In genomic region chr14:102081231-102082080, GRCh38 we compare ENCODE assay signal across 12 cellular contexts. TPM values are rescaled to one million over a fixed set of nuclear protein-coding genes. Genes with fewer than 3 reads are reported as not detected.
DNase-seq lines count a peak whose midpoint lies in the region; ATAC-seq lines count a peak whose summit lies in the region.
"Had no signal": no experiment of that assay in that cellular context is flagged by ENCODE, and none has a peak within 500 bp of the region (broad histone marks: within the 10 kb centered on the region; RNA-seq: fewer than 3 reads in every experiment).

No MANE protein-coding gene starts in this region.

- H3K9me3 ChIP-seq in GM23248 (ENCODE audit: low read depth) = no peaks in the 10 kb centered on the region
- no peaks in the 10 kb centered on the region for H3K9me3 ChIP-seq in naive thymus-derived CD4-positive, alpha-beta T cell (ENCODE audit: control insufficient read depth in 2 of 3, low read length in 3 of 3)

- H3K4me1 Mint-ChIP-seq in T-helper 2 cell treated with Interferon-gamma antibody and Interleukin-4, amounts not matched to agents 5 μg/mL and 100 μg/mL, for 36 hours (ENCODE audit: low read depth) = peaks cover 47% of the 10 kb centered on the region
- peaks cover 43% of the 10 kb centered on the region for H3K4me1 Mint-ChIP-seq in activated T-helper 2 cell treated with anti-CD3 and anti-CD28 coated beads, Interferon-gamma antibody, Interleukin-2, Interleukin-4, amounts not matched to agents 10 μg/mL and 5 μg/mL and 100 μg/mL, durations not matched to agents 14 hours and 24 hours and 36 hours (ENCODE audit: low read depth)
- H3K4me1 Mint-ChIP-seq in naive thymus-derived CD4-positive, alpha-beta T cell = peaks cover 43 to 66% (median 56%) of the 10 kb centered on the region in 7 donors

- peak overlapping the region; percentile 88 for H3K4me3 Mint-ChIP-seq in T-helper 2 cell treated with Interferon-gamma antibody and Interleukin-4, amounts not matched to agents 5 μg/mL and 100 μg/mL, for 36 hours
- H3K4me3 Mint-ChIP-seq in activated T-helper 2 cell treated with anti-CD3 and anti-CD28 coated beads, Interferon-gamma antibody, Interleukin-2, Interleukin-4, amounts not matched to agents 10 μg/mL and 5 μg/mL and 100 μg/mL, durations not matched to agents 14 hours and 24 hours and 36 hours (ENCODE audit: low read depth) = no peak overlapping the region
- peak overlapping the region in 3 of 10 donors; percentile 6 to 45 (median 29) for H3K4me3 Mint-ChIP-seq in naive thymus-derived CD4-positive, alpha-beta T cell

- peak overlapping the region; percentile 92; the same call in 1 of the 2 replicates for H3K9ac ChIP-seq in GM23248

- H3K79me2 ChIP-seq in GM23248 (ENCODE audit: insufficient read depth) = peaks cover 54% of the 10 kb centered on the region

- H3K4me3 ChIP-seq in GM23248 = no peak overlapping the region; the same call in 1 of the 2 replicates
- no peak overlapping the region for H3K4me3 ChIP-seq in naive thymus-derived CD4-positive, alpha-beta T cell (ENCODE audit: low read length)

- no peak overlapping the region for H3K27ac ChIP-seq in GM23248
- H3K27ac ChIP-seq in naive thymus-derived CD4-positive, alpha-beta T cell (ENCODE audit: low read depth, low read length) = no peak overlapping the region

- no peak overlapping the region for H2AFZ ChIP-seq in GM23248

- no peaks in the 10 kb centered on the region for H3K27me3 ChIP-seq in GM23248 (replicated peaks; ENCODE audit: insufficient read depth)
- H3K27me3 ChIP-seq in naive thymus-derived CD4-positive, alpha-beta T cell (ENCODE audit: control insufficient read depth in 2 of 2, insufficient read depth in 2 of 2, low read length in 2 of 2) = no peaks in the 10 kb centered on the region

- no peak overlapping the region for H3K27ac Mint-ChIP-seq in T-helper 2 cell treated with Interferon-gamma antibody and Interleukin-4, amounts not matched to agents 5 μg/mL and 100 μg/mL, for 36 hours
- H3K27ac Mint-ChIP-seq in activated T-helper 2 cell treated with anti-CD3 and anti-CD28 coated beads, Interferon-gamma antibody, Interleukin-2, Interleukin-4, amounts not matched to agents 10 μg/mL and 5 μg/mL and 100 μg/mL, durations not matched to agents 14 hours and 24 hours and 36 hours = peak overlapping the region; percentile 12
- H3K27ac Mint-ChIP-seq in naive thymus-derived CD4-positive, alpha-beta T cell = peak overlapping the region in 7 of 9 donors; percentile 30 to 98 (median 49)

- POLR2A ChIA-PET in naive thymus-derived CD4-positive, alpha-beta T cell (lab: Charles Lee) = interaction anchor here (0.6 kb wide), 1 partner anchor 438 kb away, joined by 3 read pairs; no protein-coding TSS in a partner anchor

- WGBS in GM23248 (ENCODE audit: low coverage in 1 of 2, low lambda C conversion rate in 2 of 2, missing lambda C conversion rate in 2 of 2), 2 experiments = 85 to 87% methylated on average over 7 of the region's 7 CpGs

- H3K9me3 Mint-ChIP-seq in T-helper 2 cell treated with Interferon-gamma antibody and Interleukin-4, amounts not matched to agents 5 μg/mL and 100 μg/mL, for 36 hours = no peaks in the 10 kb centered on the region
- no peaks in the 10 kb centered on the region for H3K9me3 Mint-ChIP-seq in activated T-helper 2 cell treated with anti-CD3 and anti-CD28 coated beads, Interferon-gamma antibody, Interleukin-2, Interleukin-4, amounts not matched to agents 10 μg/mL and 5 μg/mL and 100 μg/mL, durations not matched to agents 14 hours and 24 hours and 36 hours
- peaks cover 0 to 3% (median 0%) of the 10 kb centered on the region in 11 donors for H3K9me3 Mint-ChIP-seq in naive thymus-derived CD4-positive, alpha-beta T cell

- peaks cover 77% of the 10 kb centered on the region for H3F3A ChIP-seq in GM23248 (ENCODE audit: insufficient read depth)

- DNase-seq in T-helper 2 cell treated with Interferon-gamma antibody and Interleukin-4, amounts not matched to agents 5 μg/mL and 100 μg/mL, for 36 hours (ENCODE audit: low spot score) = no peak
- DNase-seq in T-helper 2 cell (no peak), GM23248 (no peak), NCI-H748 (lab: John Stamatoyannopoulos, UW; ENCODE audit: unreplicated experiment) (no peak)
- DNase-seq in activated T-helper 2 cell treated with anti-CD3 and anti-CD28 coated beads, Interferon-gamma antibody, Interleukin-2, Interleukin-4, amounts not matched to agents 10 μg/mL and 5 μg/mL and 100 μg/mL, durations not matched to agents 14 hours and 24 hours and 36 hours (ENCODE audit: low spot score) = no peak
- DNase-seq in naive thymus-derived CD4-positive, alpha-beta T cell = no peak
- DNase-seq: activated CD4-positive, CD25-positive, alpha-beta regulatory T cell; NCI-H1930; NCI-H510A treated with DMSO at 0.1 percent for 48 hours had no signal

- intact Hi-C loops in activated T-helper 2 cell treated with anti-CD3 and anti-CD28 coated beads, Interferon-gamma antibody, Interleukin-2, Interleukin-4, amounts not matched to agents 10 μg/mL and 5 μg/mL and 100 μg/mL, durations not matched to agents 14 hours and 24 hours and 36 hours (cut with micrococcal nuclease) = loop anchor here (10.0 kb wide), 1 partner anchor 433 kb away; no protein-coding TSS in a partner anchor
- intact Hi-C loops in naive thymus-derived CD4-positive, alpha-beta T cell (cut with micrococcal nuclease) = no loop called here

- H4K20me1 ChIP-seq in GM23248 (ENCODE audit: insufficient read depth) = peaks cover 12% of the 10 kb centered on the region; the same call in 1 of the 2 replicates

- no peak overlapping the region for H3K4me2 ChIP-seq in GM23248 (ENCODE audit: unreplicated experiment)

- in situ Hi-C loops in GM23248 (cut with MboI) = no loop called here

- H3K27me3 Mint-ChIP-seq in T-helper 2 cell treated with Interferon-gamma antibody and Interleukin-4, amounts not matched to agents 5 μg/mL and 100 μg/mL, for 36 hours (ENCODE audit: low read depth) = no peaks in the 10 kb centered on the region
- no peaks in the 10 kb centered on the region for H3K27me3 Mint-ChIP-seq in activated T-helper 2 cell treated with anti-CD3 and anti-CD28 coated beads, Interferon-gamma antibody, Interleukin-2, Interleukin-4, amounts not matched to agents 10 μg/mL and 5 μg/mL and 100 μg/mL, durations not matched to agents 14 hours and 24 hours and 36 hours (ENCODE audit: low read depth)
- no peaks in the 10 kb centered on the region for H3K27me3 Mint-ChIP-seq in naive thymus-derived CD4-positive, alpha-beta T cell

- CTCF ChIA-PET in naive thymus-derived CD4-positive, alpha-beta T cell (lab: Charles Lee) = no interaction called here

- ATAC-seq in naive thymus-derived CD4-positive, alpha-beta T cell = no peak
- ATAC-seq in GM21786 (IDR thresholded peaks at IDR 0.05; ENCODE audit: unreplicated experiment) = no peak
- ATAC-seq in GM21529 (IDR thresholded peaks at IDR 0.05; ENCODE audit: unreplicated experiment) = no peak
- ATAC-seq: left lobe of liver had no signal

- no peaks in the 10 kb centered on the region for H3K9me2 ChIP-seq in GM23248 (ENCODE audit: insufficient read depth)

- H3K36me3 ChIP-seq in GM23248 (ENCODE audit: low read depth) = peaks cover 72% of the 10 kb centered on the region
- peaks cover 27 to 68% (median 64%) of the 10 kb centered on the region in 3 experiments for H3K36me3 ChIP-seq in naive thymus-derived CD4-positive, alpha-beta T cell (ENCODE audit: control insufficient read depth in 2 of 3, insufficient read depth in 3 of 3, low read length in 3 of 3)

- peaks cover 24% of the 10 kb centered on the region for H3K4me1 ChIP-seq in GM23248 (ENCODE audit: insufficient read depth)
- H3K4me1 ChIP-seq in naive thymus-derived CD4-positive, alpha-beta T cell (ENCODE audit: control insufficient read depth in 2 of 2, insufficient read depth in 2 of 2, low read length in 2 of 2) = peaks cover 34 to 36% of the 10 kb centered on the region in 2 donors

- H3K36me3 Mint-ChIP-seq in T-helper 2 cell treated with Interferon-gamma antibody and Interleukin-4, amounts not matched to agents 5 μg/mL and 100 μg/mL, for 36 hours (ENCODE audit: low read depth) = peaks cover 84% of the 10 kb centered on the region
- peaks cover 87% of the 10 kb centered on the region for H3K36me3 Mint-ChIP-seq in activated T-helper 2 cell treated with anti-CD3 and anti-CD28 coated beads, Interferon-gamma antibody, Interleukin-2, Interleukin-4, amounts not matched to agents 10 μg/mL and 5 μg/mL and 100 μg/mL, durations not matched to agents 14 hours and 24 hours and 36 hours (ENCODE audit: low read depth)
- H3K36me3 Mint-ChIP-seq in naive thymus-derived CD4-positive, alpha-beta T cell = peaks cover 17 to 72% (median 58%) of the 10 kb centered on the region in 5 donors

RNA-seq across cellular contexts. Expression of gene HSP90AA1, which starts 5.4 kb away (rescaled TPM):
- total RNA-seq in GM23248 (2014; rRNA removed; shearing (Covaris generic)) = 371 and 428 TPM in 2 replicates
- 638 and 655 TPM in 2 replicates for polyA plus RNA-seq in GM23248 (2016; fragmentation: Nextera tagmentation; extraction: Ambion mirVana)
- 995 and 1,017 TPM in 2 replicates for total RNA-seq in activated T-helper 2 cell treated with anti-CD3 and anti-CD28 coated beads, Interferon-gamma antibody, Interleukin-2, Interleukin-4, amounts not matched to agents 10 μg/mL and 5 μg/mL and 100 μg/mL, durations not matched to agents 14 hours and 24 hours and 36 hours
- total RNA-seq in naive thymus-derived CD4-positive, alpha-beta T cell = 100 to 1,000 TPM; 229 to 591 (median 361) TPM
- 100 to 1,000 TPM; 331 to 334 TPM for polyA plus RNA-seq in naive thymus-derived CD4-positive, alpha-beta T cell

RNA-seq across cellular contexts. Expression of gene WDR20, which starts 58.2 kb away (rescaled TPM):
- 15.1 and 16.6 TPM in 2 replicates for total RNA-seq in GM23248 (2014; rRNA removed; shearing (Covaris generic))
- 24.9 and 26.2 TPM in 2 replicates for polyA plus RNA-seq in GM23248 (2016; fragmentation: Nextera tagmentation; extraction: Ambion mirVana)
- 35.3 and 37.0 TPM in 2 replicates for total RNA-seq in activated T-helper 2 cell treated with anti-CD3 and anti-CD28 coated beads, Interferon-gamma antibody, Interleukin-2, Interleukin-4, amounts not matched to agents 10 μg/mL and 5 μg/mL and 100 μg/mL, durations not matched to agents 14 hours and 24 hours and 36 hours
- total RNA-seq in naive thymus-derived CD4-positive, alpha-beta T cell = 10 to 100 TPM; 33.1 to 67.8 (median 47.5) TPM
- polyA plus RNA-seq in naive thymus-derived CD4-positive, alpha-beta T cell = 10 to 100 TPM in 1 of 2 donors, 1 to 10 TPM in 1; 9.1 to 15.8 TPM
